8 cellular contexts compared by ENCODE assay signal in the genomic region with DNA sequence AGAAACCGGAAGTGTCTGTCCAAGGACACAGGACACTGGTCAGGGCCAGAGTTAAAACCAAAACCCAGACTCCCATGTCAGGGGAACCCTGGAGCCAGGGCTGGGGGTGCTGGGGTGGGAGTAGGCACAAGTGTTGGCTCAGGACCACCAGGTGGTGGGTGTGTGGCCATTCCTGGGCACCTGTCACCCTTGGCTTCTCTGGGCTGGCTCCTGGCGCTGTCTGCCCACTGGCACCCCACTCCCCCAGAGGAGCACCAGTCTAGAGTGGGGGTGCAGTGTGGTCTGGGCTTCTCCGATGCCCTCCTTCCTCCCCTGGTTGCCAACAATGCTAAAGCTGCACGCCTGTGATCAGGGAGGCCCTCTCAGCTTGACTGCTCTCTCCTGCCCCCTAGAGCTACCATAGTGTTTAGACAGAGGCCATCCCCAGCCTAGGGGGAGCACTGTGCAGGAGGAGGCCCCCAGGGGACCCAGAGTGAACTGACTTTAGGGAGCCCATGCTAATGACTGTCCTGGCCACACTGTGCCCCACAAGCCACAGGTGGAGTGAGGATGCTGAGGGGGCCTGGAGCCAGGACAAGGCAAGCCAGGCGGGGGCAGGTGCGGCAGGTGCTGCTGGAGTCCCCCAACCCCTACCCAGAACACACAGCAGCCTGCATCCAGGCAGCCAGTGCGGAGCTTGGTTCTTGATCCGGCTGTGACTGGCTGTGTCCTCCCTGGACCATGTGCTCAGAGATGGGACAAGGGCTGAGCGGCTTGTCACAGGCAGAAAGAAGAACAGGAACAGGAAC. TPM values are rescaled to one million over a fixed set of nuclear protein-coding genes. Genes with fewer than 3 reads are reported as not detected.
DNase-seq lines count a peak whose midpoint lies in the region; ATAC-seq and TF ChIP-seq lines count a peak whose summit lies in the region.

No MANE protein-coding gene starts in this region.

- no peak overlapping the region for H3K4me3 Mint-ChIP-seq in activated CD4-positive, alpha-beta T cell treated with anti-CD3 and anti-CD28 coated beads for 36 hours
- no peak overlapping the region for H3K4me3 Mint-ChIP-seq in activated CD8-positive, alpha-beta memory T cell treated with anti-CD3 and anti-CD28 coated beads, Interleukin-2, amount 10 ng/mL, durations not matched to agents 7 days and 5 days

- no peaks in the 10 kb centered on the region for H3K27me3 Mint-ChIP-seq in activated CD4-positive, alpha-beta T cell treated with anti-CD3 and anti-CD28 coated beads for 36 hours
- H3K27me3 Mint-ChIP-seq in activated CD8-positive, alpha-beta memory T cell treated with anti-CD3 and anti-CD28 coated beads, Interleukin-2, amount 10 ng/mL, durations not matched to agents 7 days and 5 days = no peaks in the 10 kb centered on the region

- intact Hi-C loops in activated CD4-positive, alpha-beta T cell treated with anti-CD3 and anti-CD28 coated beads for 36 hours (cut with DNase I, micrococcal nuclease) = loop anchor here in 1 of 2 experiments (2.0 kb wide), 2 partner anchors 51 to 389 kb away; no protein-coding TSS in a partner anchor

- no peaks in the 10 kb centered on the region for H3K36me3 Mint-ChIP-seq in activated CD4-positive, alpha-beta T cell treated with anti-CD3 and anti-CD28 coated beads for 36 hours (ENCODE audit: low read depth)
- no peaks in the 10 kb centered on the region for H3K36me3 Mint-ChIP-seq in activated CD8-positive, alpha-beta memory T cell treated with anti-CD3 and anti-CD28 coated beads, Interleukin-2, amount 10 ng/mL, durations not matched to agents 7 days and 5 days

- peak; percentile 67 for DNase-seq in activated CD4-positive, alpha-beta T cell treated with anti-CD3 and anti-CD28 coated beads for 36 hours
- no peak for DNase-seq in activated CD4-positive, alpha-beta T cell treated with anti-CD3 and anti-CD28 coated beads for 1 hour
- no peak for DNase-seq in LNCaP clone FGC (ENCODE audit: low read depth)
- DNase-seq in activated CD8-positive, alpha-beta memory T cell treated with anti-CD3 and anti-CD28 coated beads, Interleukin-2, amount 10 ng/mL, durations not matched to agents 7 days and 5 days = peak; percentile 75
- peak; percentile 25 for DNase-seq in iPS DF 19.7 (ENCODE audit: low read depth, low spot score)
- peak; percentile 52 for DNase-seq in superior temporal gyrus (ENCODE audit: extremely low spot score)
- DNase-seq in H4 (ENCODE audit: low spot score) = no peak

- ATAC-seq in activated CD4-positive, alpha-beta T cell treated with anti-CD3 and anti-CD28 coated beads for 36 hours = peak; percentile 96
- ATAC-seq in GM21381 (IDR thresholded peaks at IDR 0.05; ENCODE audit: unreplicated experiment) = peak; percentile 55
- ATAC-seq in activated CD8-positive, alpha-beta memory T cell treated with anti-CD3 and anti-CD28 coated beads, Interleukin-2, amount 10 ng/mL, durations not matched to agents 7 days and 5 days = peak; percentile 84

- CTCF ChIA-PET in activated CD4-positive, alpha-beta T cell treated with anti-CD3 and anti-CD28 coated beads for 36 hours (lab: Charles Lee) = interaction anchor here (0.6 to 1.6 kb wide), 6 partner anchors 16 to 104 kb away, joined by 3 to 6 read pairs (median 3); no protein-coding TSS in a partner anchor
- CTCF ChIA-PET in activated CD8-positive, alpha-beta memory T cell treated with anti-CD3 and anti-CD28 coated beads, Interleukin-2, amount 10 ng/mL, durations not matched to agents 7 days and 5 days (lab: Charles Lee) = interaction anchor here (0.6 to 4.3 kb wide), 27 partner anchors 10 to 392 kb away, joined by 3 to 33 read pairs (median 4); partner anchors contain the start of gene CSGALNACT2

- POLR2A ChIA-PET in activated CD4-positive, alpha-beta T cell treated with anti-CD3 and anti-CD28 coated beads for 36 hours (lab: Charles Lee) = no interaction called here

- no peak overlapping the region for H3K27ac Mint-ChIP-seq in activated CD4-positive, alpha-beta T cell treated with anti-CD3 and anti-CD28 coated beads for 36 hours
- H3K27ac Mint-ChIP-seq in activated CD8-positive, alpha-beta memory T cell treated with anti-CD3 and anti-CD28 coated beads, Interleukin-2, amount 10 ng/mL, durations not matched to agents 7 days and 5 days = peak overlapping the region; percentile 74

- H3K4me3 ChIP-seq in LNCaP clone FGC (ENCODE audit: low read depth, low read length) = no peak overlapping the region

- H3K9me3 Mint-ChIP-seq in activated CD4-positive, alpha-beta T cell treated with anti-CD3 and anti-CD28 coated beads for 36 hours (ENCODE audit: low read depth) = no peaks in the 10 kb centered on the region
- H3K9me3 Mint-ChIP-seq in activated CD8-positive, alpha-beta memory T cell treated with anti-CD3 and anti-CD28 coated beads, Interleukin-2, amount 10 ng/mL, durations not matched to agents 7 days and 5 days (ENCODE audit: low read depth) = no peaks in the 10 kb centered on the region

- H3K4me1 Mint-ChIP-seq in activated CD4-positive, alpha-beta T cell treated with anti-CD3 and anti-CD28 coated beads for 36 hours = no peaks in the 10 kb centered on the region
- H3K4me1 Mint-ChIP-seq in activated CD8-positive, alpha-beta memory T cell treated with anti-CD3 and anti-CD28 coated beads, Interleukin-2, amount 10 ng/mL, durations not matched to agents 7 days and 5 days = peaks cover 9% of the 10 kb centered on the region

- TF ChIP-seq CTCF in LNCaP clone FGC (IDR thresholded peaks at IDR 0.05; ENCODE audit: control insufficient read depth, extremely low read depth, insufficient read depth) = peak; percentile 75

RNA-seq across cellular contexts. Expression of gene RASGEF1A, which starts 11.0 kb away (rescaled TPM):
- under 1 TPM; 0.44 to 0.64 TPM for total RNA-seq in activated CD4-positive, alpha-beta T cell treated with anti-CD3 and anti-CD28 coated beads for 36 hours
- 1 to 10 TPM; 3.2 to 4.2 TPM for total RNA-seq in activated CD8-positive, alpha-beta memory T cell treated with anti-CD3 and anti-CD28 coated beads, Interleukin-2, amount 10 ng/mL, durations not matched to agents 7 days and 5 days
- not detected in 2 replicates for total RNA-seq in H4 (2014; rRNA removed; shearing (Covaris generic))

Comparison
In these comparisons a context has a peak if more than half of its experiments do, and no peak if none do; other contexts are left out.
1. DNase-seq: peak in activated CD4-positive, alpha-beta T cell treated with anti-CD3 and anti-CD28 coated beads for 36 hours (single experiment), activated CD8-positive, alpha-beta memory T cell treated with anti-CD3 and anti-CD28 coated beads, Interleukin-2, amount 10 ng/mL, durations not matched to agents 7 days and 5 days (single experiment), iPS DF 19.7 (single experiment) and superior temporal gyrus (single experiment); none in activated CD4-positive, alpha-beta T cell treated with anti-CD3 and anti-CD28 coated beads for 1 hour (single experiment), LNCaP clone FGC (single experiment) and H4 (single experiment).
2. Peak in every context shown above with its lines, with median percentiles within 50 percentile points of each other: ATAC-seq.